In genomic region chr1:41517039-41517438, GRCh38 we compare ENCODE assay signal across 1 cellular context.
TF ChIP-seq lines count a peak whose summit lies in the region.

No MANE protein-coding gene starts in this region.

TF ChIP-seq in GM23338, 12 proteins besides CTCF, POLR2A, EP300 and RAD21:
- TF ChIP-seq REST (IDR thresholded peaks at IDR 0.05; ENCODE audit: unreplicated experiment) (no peak), ETS1 (IDR thresholded peaks at IDR 0.05) (no peak), EZH2 (IDR thresholded peaks at IDR 0.05; ENCODE audit: low read depth, unreplicated experiment) (no peak), JUNB (IDR thresholded peaks at IDR 0.05; ENCODE audit: unreplicated experiment) (no peak), CREB1 (CRISPR knock-in tag; IDR thresholded peaks at IDR 0.05; ENCODE audit: low read depth) (no peak), ZNF331 (CRISPR knock-in tag; IDR thresholded peaks at IDR 0.05; ENCODE audit: low read depth) (no peak), POLR2AphosphoS5 (IDR thresholded peaks at IDR 0.05; ENCODE audit: low read depth) (no peak), NANOG (IDR thresholded peaks at IDR 0.05; ENCODE audit: borderline replicate concordance) (no peak), EZH2phosphoT487 (IDR thresholded peaks at IDR 0.05; ENCODE audit: unreplicated experiment) (no peak), ZNF462 (CRISPR knock-in tag; IDR thresholded peaks at IDR 0.05) (no peak)
